9 cellular contexts compared by ENCODE assay signal in genomic region chr1:5980314-5981008, GRCh38. TPM values are rescaled to one million over a fixed set of nuclear protein-coding genes. Genes with fewer than 3 reads are reported as not detected.
A peak's percentile ranks its signal among the peaks of the same experiment; 100 is the strongest.
DNase-seq lines count a peak whose midpoint lies in the region; ATAC-seq and TF ChIP-seq lines count a peak whose summit lies in the region.
"Had no signal": no experiment of that assay in that cellular context is flagged by ENCODE, and none has a peak within 500 bp of the region (broad histone marks: within the 10 kb centered on the region; RNA-seq: fewer than 3 reads in every experiment).

No MANE protein-coding gene starts in this region.

- H3K4me3 Mint-ChIP-seq in osteocyte (ENCODE audit: unreplicated experiment), result no peak overlapping the region
- H3K4me3 Mint-ChIP-seq in activated T-helper 1 cell treated with anti-CD3 and anti-CD28 coated beads, Interleukin-12 subunit alpha, Interleukin-12 subunit beta, Interleukin-2, Interleukin-4 antibody, amounts not matched to agents 30 ng/mL and 10 ng/mL and 1 ng/mL, durations not matched to agents 14 hours and 24 hours and 36 hours, result no peak overlapping the region

- WGBS in trophoblast cell (ENCODE audit: extremely low coverage, insufficient coverage, insufficient read length), result no CpG with 5 or more reads among the region's 20 CpGs

- H3K18ac ChIP-seq in trophoblast cell (ENCODE audit: low read length), result no peak overlapping the region

- no peak overlapping the region for H2BK12ac ChIP-seq in trophoblast cell (ENCODE audit: low read length)

- H3K79me1 ChIP-seq in trophoblast cell (ENCODE audit: low read length), result no peaks in the 10 kb centered on the region

- H3K23ac ChIP-seq in trophoblast cell (ENCODE audit: low read length), result no peak overlapping the region

- H3K9ac ChIP-seq in trophoblast cell (ENCODE audit: low read length), result no peak overlapping the region

- H3K9me3 ChIP-seq in trophoblast cell (ENCODE audit: insufficient read depth, low read depth, low read length), result no peaks in the 10 kb centered on the region

- in situ Hi-C loops in G401 (cut with HindIII; ENCODE audit: low sequenced_read_pairs), result no loop called here

- H3K27me3 ChIP-seq in trophoblast cell (ENCODE audit: insufficient read depth, low read length), result no peaks in the 10 kb centered on the region

- no peak overlapping the region for H2BK120ac ChIP-seq in trophoblast cell (ENCODE audit: insufficient read depth, low read length, poor library complexity)

- H3K27ac Mint-ChIP-seq in osteocyte (ENCODE audit: unreplicated experiment), result no peak overlapping the region
- H3K27ac Mint-ChIP-seq in activated T-helper 1 cell treated with anti-CD3 and anti-CD28 coated beads, Interleukin-12 subunit alpha, Interleukin-12 subunit beta, Interleukin-2, Interleukin-4 antibody, amounts not matched to agents 30 ng/mL and 10 ng/mL and 1 ng/mL, durations not matched to agents 14 hours and 24 hours and 36 hours, result no peak overlapping the region

- no peak overlapping the region for H2BK5ac ChIP-seq in trophoblast cell (ENCODE audit: low read depth, low read length, poor library complexity)

- H3K4me1 Mint-ChIP-seq in osteocyte (ENCODE audit: unreplicated experiment), result peaks cover 3% of the 10 kb centered on the region
- peaks cover 44% of the 10 kb centered on the region for H3K4me1 Mint-ChIP-seq in activated T-helper 1 cell treated with anti-CD3 and anti-CD28 coated beads, Interleukin-12 subunit alpha, Interleukin-12 subunit beta, Interleukin-2, Interleukin-4 antibody, amounts not matched to agents 30 ng/mL and 10 ng/mL and 1 ng/mL, durations not matched to agents 14 hours and 24 hours and 36 hours (ENCODE audit: low read depth)

- H3K36me3 ChIP-seq in trophoblast cell (ENCODE audit: control insufficient read depth in 1 of 2, insufficient read depth in 2 of 2, low read length in 2 of 2), result no peaks in the 10 kb centered on the region

- no peaks in the 10 kb centered on the region for H3K27me3 Mint-ChIP-seq in osteocyte (ENCODE audit: unreplicated experiment)
- H3K27me3 Mint-ChIP-seq in activated T-helper 1 cell treated with anti-CD3 and anti-CD28 coated beads, Interleukin-12 subunit alpha, Interleukin-12 subunit beta, Interleukin-2, Interleukin-4 antibody, amounts not matched to agents 30 ng/mL and 10 ng/mL and 1 ng/mL, durations not matched to agents 14 hours and 24 hours and 36 hours (ENCODE audit: insufficient read depth), result no peaks in the 10 kb centered on the region
- H3K27me3 Mint-ChIP-seq: naive B cell had no signal

- intact Hi-C loops in activated T-helper 1 cell treated with anti-CD3 and anti-CD28 coated beads, Interleukin-12 subunit alpha, Interleukin-12 subunit beta, Interleukin-2, Interleukin-4 antibody, amounts not matched to agents 30 ng/mL and 10 ng/mL and 1 ng/mL, durations not matched to agents 14 hours and 24 hours and 36 hours (cut with micrococcal nuclease), result no loop called here

- no peaks in the 10 kb centered on the region for H3K79me2 ChIP-seq in trophoblast cell (ENCODE audit: control insufficient read depth, insufficient read depth, low read length, poor library complexity)

- no peak overlapping the region for H3K27ac ChIP-seq in trophoblast cell (ENCODE audit: low read depth, low read length)

- H3K4ac ChIP-seq in trophoblast cell (ENCODE audit: low read depth, low read length), result no peak overlapping the region

- peak; percentile 30 for TF ChIP-seq CTCF in fibroblast of mammary gland (conservative IDR thresholded peaks at IDR 0.05; ENCODE audit: control insufficient read depth, insufficient read depth, low read depth, low read length)
- TF ChIP-seq CTCF in osteocyte (IDR thresholded peaks at IDR 0.05), result peak; percentile 21

- no peak for ATAC-seq in GM19395 (IDR thresholded peaks at IDR 0.05; ENCODE audit: unreplicated experiment)

- H3K9me3 Mint-ChIP-seq in osteocyte (ENCODE audit: unreplicated experiment), result no peaks in the 10 kb centered on the region
- H3K9me3 Mint-ChIP-seq in activated T-helper 1 cell treated with anti-CD3 and anti-CD28 coated beads, Interleukin-12 subunit alpha, Interleukin-12 subunit beta, Interleukin-2, Interleukin-4 antibody, amounts not matched to agents 30 ng/mL and 10 ng/mL and 1 ng/mL, durations not matched to agents 14 hours and 24 hours and 36 hours, result no peaks in the 10 kb centered on the region

- H2AK5ac ChIP-seq in trophoblast cell (ENCODE audit: low read length), result no peak overlapping the region

- H3K4me3 ChIP-seq in fibroblast of mammary gland (ENCODE audit: control insufficient read depth, low read depth, low read length), result no peak overlapping the region
- no peak overlapping the region for H3K4me3 ChIP-seq in trophoblast cell (ENCODE audit: low read depth, low read length)

- DNase-seq in G401 (ENCODE audit: low spot score) (peak; percentile 34), NCI-H82 treated with DMSO at 0.1 percent for 48 hours (lab: John Stamatoyannopoulos, UW; ENCODE audit: unreplicated experiment) (peak; percentile 89), fibroblast of mammary gland (ENCODE audit: low read depth) (peak; percentile 81), osteocyte (ENCODE audit: extremely low spot score, unreplicated experiment) (no peak), LoVo (ENCODE audit: low spot score) (no peak), trophoblast cell (no peak)
- no peak for DNase-seq in activated T-helper 1 cell treated with anti-CD3 and anti-CD28 coated beads, Interleukin-12 subunit alpha, Interleukin-12 subunit beta, Interleukin-2, Interleukin-4 antibody, amounts not matched to agents 30 ng/mL and 10 ng/mL and 1 ng/mL, durations not matched to agents 14 hours and 24 hours and 36 hours (ENCODE audit: low spot score)
- DNase-seq: naive B cell had no signal

- peaks cover 0 to 2% of the 10 kb centered on the region in 2 experiments for H3K4me1 ChIP-seq in trophoblast cell (ENCODE audit: control insufficient read depth in 1 of 2, insufficient read depth in 2 of 2, low read length in 2 of 2)

- H4K91ac ChIP-seq in trophoblast cell (ENCODE audit: low read depth, low read length), result no peak overlapping the region

- H3K4me2 ChIP-seq in trophoblast cell (ENCODE audit: low read length), result no peak overlapping the region

- no peak overlapping the region for H4K8ac ChIP-seq in trophoblast cell (ENCODE audit: low read depth, low read length)

- H2AFZ ChIP-seq in trophoblast cell (ENCODE audit: insufficient read depth, low read length, poor library complexity), result no peak overlapping the region

- no peak overlapping the region for H3K14ac ChIP-seq in trophoblast cell (ENCODE audit: low read length)

- H4K12ac ChIP-seq in trophoblast cell (ENCODE audit: low read depth, low read length), result no peak overlapping the region

- H3K36me3 Mint-ChIP-seq in osteocyte (ENCODE audit: unreplicated experiment), result peaks cover 5% of the 10 kb centered on the region
- H3K36me3 Mint-ChIP-seq in activated T-helper 1 cell treated with anti-CD3 and anti-CD28 coated beads, Interleukin-12 subunit alpha, Interleukin-12 subunit beta, Interleukin-2, Interleukin-4 antibody, amounts not matched to agents 30 ng/mL and 10 ng/mL and 1 ng/mL, durations not matched to agents 14 hours and 24 hours and 36 hours (ENCODE audit: low read depth), result peaks cover 16% of the 10 kb centered on the region

RNA-seq across cellular contexts. Expression of gene NPHP4, which starts 11.8 kb away (rescaled TPM):
- 7.6 and 9.8 TPM in 2 replicates for total RNA-seq in G401 (2014; rRNA removed; shearing (Covaris generic))
- total RNA-seq in osteocyte, result 11.1 and 12.8 TPM in 2 replicates
- polyA plus RNA-seq in trophoblast cell (2013), result 2.2 and 2.4 TPM in 2 replicates
- total RNA-seq in activated T-helper 1 cell treated with anti-CD3 and anti-CD28 coated beads, Interleukin-12 subunit alpha, Interleukin-12 subunit beta, Interleukin-2, Interleukin-4 antibody, amounts not matched to agents 30 ng/mL and 10 ng/mL and 1 ng/mL, durations not matched to agents 14 hours and 24 hours and 36 hours, result 18.3 and 18.6 TPM in 2 replicates

Comparison
In these comparisons a context has a peak if more than half of its experiments do, and no peak if none do; other contexts are left out.
1. DNase-seq: peak in G401 (single experiment), NCI-H82 treated with DMSO at 0.1 percent for 48 hours (single experiment) and fibroblast of mammary gland (single experiment); none in osteocyte (single experiment), LoVo (single experiment), trophoblast cell (0 of 2) and activated T-helper 1 cell treated with anti-CD3 and anti-CD28 coated beads, Interleukin-12 subunit alpha, Interleukin-12 subunit beta, Interleukin-2, Interleukin-4 antibody, amounts not matched to agents 30 ng/mL and 10 ng/mL and 1 ng/mL, durations not matched to agents 14 hours and 24 hours and 36 hours (single experiment).